9 cellular contexts compared by ENCODE assay signal in the genomic region with DNA sequence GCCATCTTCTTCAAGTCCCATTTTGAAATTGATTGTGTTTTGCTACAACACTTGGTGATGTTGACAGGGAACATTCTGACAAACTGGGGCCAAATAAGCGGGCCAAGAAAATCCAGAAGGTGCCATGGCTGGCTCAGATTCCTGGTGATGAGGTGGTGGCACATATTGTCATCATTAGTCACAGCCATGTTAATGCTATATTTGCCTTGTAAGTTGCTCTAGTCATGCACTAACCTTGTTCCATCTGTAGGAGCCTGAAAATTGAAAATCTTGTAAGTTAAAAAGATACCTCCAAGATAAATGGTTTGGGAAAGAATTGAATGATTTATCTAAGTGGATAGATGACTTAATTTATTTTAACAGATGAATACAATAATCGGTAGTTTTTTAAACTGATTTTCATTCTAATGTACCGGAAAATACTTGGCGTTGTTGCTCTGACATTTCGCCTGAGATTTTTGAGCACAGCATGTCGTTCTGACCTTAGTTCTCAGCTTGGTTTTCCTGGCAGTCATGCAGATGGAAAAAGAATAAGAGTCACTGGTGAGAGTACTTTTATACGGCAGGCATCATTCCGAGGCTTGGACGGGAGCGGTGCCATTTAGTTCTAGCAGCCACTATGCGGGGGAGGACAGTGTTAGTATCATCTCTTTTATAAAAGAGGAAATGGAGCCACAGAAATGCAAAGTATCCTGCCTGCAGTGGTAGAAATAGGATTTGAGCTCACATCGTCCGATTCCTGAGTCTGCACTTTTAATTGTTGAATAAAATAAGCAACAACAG.
DNase-seq lines count a peak whose midpoint lies in the region; ATAC-seq, FAIRE-seq and TF ChIP-seq lines count a peak whose summit lies in the region.
"Had no signal": no experiment of that assay in that cellular context is flagged by ENCODE, and none has a peak within 500 bp of the region (broad histone marks: within the 10 kb centered on the region; RNA-seq: fewer than 3 reads in every experiment).

No MANE protein-coding gene starts in this region.

- H3K27ac ChIP-seq in adrenal gland (peak overlapping the region in 2 of 5 donors; percentile 44 to 74), keratinocyte (ENCODE audit: control insufficient read depth, insufficient read depth, low read length) (peak overlapping the region; percentile 23)
- H3K27ac ChIP-seq: cardiac muscle cell had no signal

- H3K4me1 Mint-ChIP-seq in Calu3 (ENCODE audit: low read depth, unreplicated experiment), result peaks cover 51% of the 10 kb centered on the region

- DNase-seq in adrenal gland (peak in 6 of 7 donors; percentile 25 to 75 (median 48)), keratinocyte (ENCODE audit: low read depth, low spot score) (peak; percentile 28), urothelium cell line (ENCODE audit: low spot score) (peak; percentile 36), Calu3 (no peak), GOT3 (lab: John Stamatoyannopoulos, UW) (no peak)
- no peak for DNase-seq in activated CD4-positive, alpha-beta T cell treated with anti-CD3 and anti-CD28 coated beads for 48 hours

- H3K4me3 ChIP-seq in adrenal gland (no peak overlapping the region), keratinocyte (ENCODE audit: control insufficient read depth in 2 of 3, extremely low read depth in 1 of 3, insufficient read depth in 2 of 3, low read depth in 1 of 3, low read length in 3 of 3) (no peak overlapping the region)
- H3K4me3 ChIP-seq: cardiac muscle cell had no signal

- no peak for TF ChIP-seq POLR2A in adrenal gland (IDR thresholded peaks at IDR 0.05)

- H3K4me1 ChIP-seq in adrenal gland (replicated peaks in 1 of 2) (peaks cover 0 to 17% of the 10 kb centered on the region in 2 donors), keratinocyte (ENCODE audit: control insufficient read depth, extremely low read depth, insufficient read depth, low read length) (peaks cover 24% of the 10 kb centered on the region)

- H2AFZ ChIP-seq in keratinocyte (ENCODE audit: control insufficient read depth, low read length), result no peak overlapping the region

- H3K9ac ChIP-seq in keratinocyte (ENCODE audit: control insufficient read depth, extremely low read depth, insufficient read depth, low read length), result no peak overlapping the region

- no peaks in the 10 kb centered on the region for H3K36me3 ChIP-seq in adrenal gland (replicated peaks in 1 of 2)
- H3K36me3 ChIP-seq in keratinocyte (ENCODE audit: control insufficient read depth in 2 of 2, extremely low read depth in 1 of 2, insufficient read depth in 2 of 2, low read length in 2 of 2), result no peaks in the 10 kb centered on the region
- H3K36me3 ChIP-seq: cardiac muscle cell had no signal

- ATAC-seq in HG02759 (IDR thresholded peaks at IDR 0.05; ENCODE audit: unreplicated experiment) (peak; percentile 62), HG02571 (IDR thresholded peaks at IDR 0.05; ENCODE audit: unreplicated experiment) (no peak)

- H3K9me3 ChIP-seq in adrenal gland (replicated peaks in 1 of 3) (no peaks in the 10 kb centered on the region), keratinocyte (ENCODE audit: control insufficient read depth, low read depth, low read length) (no peaks in the 10 kb centered on the region)

- BruUV-seq in Calu3 (replicated peaks; lab: Mats Ljungman, UMichigan), result no TSS peak

- no peaks in the 10 kb centered on the region for H4K20me1 ChIP-seq in keratinocyte (ENCODE audit: control insufficient read depth, extremely low read depth, insufficient read depth, low read length)

- peak; percentile 69 for FAIRE-seq in keratinocyte (lab: Jason Lieb, UNC)
- FAIRE-seq in urothelium cell line (lab: Jason Lieb, UNC), result no peak

- dilution Hi-C loops in keratinocyte (cut with MboI; ENCODE audit: extremely low pct_ligation_motif_present, low sequenced_read_pairs), result no loop called here

- CTCF ChIA-PET in Calu3 (lab: Charles Lee), result interaction anchor here (0.6 kb wide), 1 partner anchor 1946 kb away, joined by 5 read pairs; no protein-coding TSS in a partner anchor

- WGBS in adrenal gland, 4 donors, result 52 to 64% (median 57%) methylated on average over 13 of the region's 13 CpGs

- H3K36me3 Mint-ChIP-seq in Calu3 (ENCODE audit: insufficient read depth, unreplicated experiment), result peaks cover 3% of the 10 kb centered on the region

- TF ChIP-seq CTCF in adrenal gland (IDR thresholded peaks at IDR 0.05), result no peak
- no peak for TF ChIP-seq CTCF in keratinocyte (optimal IDR thresholded peaks at IDR 0.05 in 1 of 3, IDR thresholded peaks at IDR 0.05 in 1 of 3, conservative IDR thresholded peaks at IDR 0.05 in 1 of 3; ENCODE audit: extremely low read depth in 1 of 3, insufficient read depth in 2 of 3, low read length in 3 of 3)
- no peak for TF ChIP-seq CTCF in Calu3 (IDR thresholded peaks at IDR 0.05; ENCODE audit: unreplicated experiment)

- no peak overlapping the region for H3K27ac Mint-ChIP-seq in Calu3 (ENCODE audit: unreplicated experiment)

- H3K9me1 ChIP-seq in keratinocyte (ENCODE audit: control insufficient read depth, extremely low read depth, insufficient read depth, low read length), result no peaks in the 10 kb centered on the region

- intact Hi-C loops in adrenal gland (cut with DNase I) (no loop called here), Calu3 (cut with micrococcal nuclease; ENCODE audit: unreplicated experiment) (loop anchor here (10.0 kb wide), 1 partner anchor 214 kb away; no protein-coding TSS in a partner anchor)

- H3K79me2 ChIP-seq in keratinocyte (ENCODE audit: control insufficient read depth, insufficient read depth, low read length), result no peaks in the 10 kb centered on the region

- H3K9me3 Mint-ChIP-seq in Calu3 (ENCODE audit: low read depth, unreplicated experiment), result peaks cover 5% of the 10 kb centered on the region

- H3K4me2 ChIP-seq in keratinocyte (ENCODE audit: control insufficient read depth, extremely low read depth, insufficient read depth, low read depth, low read length), result peak overlapping the region; percentile 46

- no peak overlapping the region for H3K4me3 Mint-ChIP-seq in Calu3 (ENCODE audit: low read depth, unreplicated experiment)

- H3K27me3 ChIP-seq in adrenal gland (no peaks in the 10 kb centered on the region), keratinocyte (ENCODE audit: control insufficient read depth, extremely low read depth, insufficient read depth, low read length) (no peaks in the 10 kb centered on the region)
- H3K27me3 ChIP-seq: cardiac muscle cell had no signal

- H3K27me3 Mint-ChIP-seq in Calu3 (ENCODE audit: unreplicated experiment), result no peaks in the 10 kb centered on the region

Comparison
In these comparisons a context has a peak if more than half of its experiments do, and no peak if none do; other contexts are left out.
1. DNase-seq: peak in adrenal gland (6 of 7), keratinocyte (single experiment) and urothelium cell line (single experiment); none in Calu3 (single experiment), GOT3 (single experiment) and activated CD4-positive, alpha-beta T cell treated with anti-CD3 and anti-CD28 coated beads for 48 hours (single experiment).